In the genomic region with DNA sequence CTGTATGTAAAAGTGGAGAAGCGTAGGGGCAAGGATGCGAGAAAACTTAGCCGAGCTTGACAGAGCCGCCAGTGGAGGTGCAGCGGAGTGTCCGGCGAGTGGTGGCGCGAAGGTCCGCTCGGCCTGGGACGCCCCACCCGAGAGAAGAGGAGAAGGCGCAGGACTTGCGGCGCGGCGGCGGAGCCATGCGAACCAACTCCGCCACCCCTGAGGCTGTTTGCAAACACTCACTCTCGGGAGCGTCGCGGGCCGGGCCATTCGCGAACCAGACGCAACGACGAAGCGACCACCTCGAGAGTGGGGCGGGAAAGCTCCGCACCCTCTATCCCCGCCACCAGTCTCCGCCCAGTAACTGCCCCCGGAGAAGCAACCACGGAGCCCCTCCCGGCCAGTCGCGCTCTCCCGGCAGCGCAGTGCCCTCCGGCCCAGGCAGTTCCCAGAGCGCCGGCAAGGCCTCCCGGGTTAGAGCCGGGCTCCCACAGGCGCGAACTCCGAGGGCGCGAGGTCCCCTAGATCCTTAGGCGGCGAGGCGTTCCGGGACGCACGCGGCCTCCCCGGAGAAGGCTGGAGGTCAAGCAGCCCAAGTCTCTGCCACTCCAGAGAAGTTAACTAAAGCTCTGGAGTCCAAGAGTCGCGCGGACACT, we compare ENCODE assay signal across 10 cellular contexts. TPM values are rescaled to one million over a fixed set of nuclear protein-coding genes. Genes with fewer than 3 reads are reported as not detected.
DNase-seq lines count a peak whose midpoint lies in the region; ATAC-seq and TF ChIP-seq lines count a peak whose summit lies in the region.
"Had no signal": no experiment of that assay in that cellular context is flagged by ENCODE, and none has a peak within 500 bp of the region (broad histone marks: within the 10 kb centered on the region; RNA-seq: fewer than 3 reads in every experiment).

No MANE protein-coding gene starts in this region.

- 25 to 68% methylated on average over 15 to 26 of the region's 65 CpGs for WGBS in gastroesophageal sphincter (ENCODE audit: low coverage in 1 of 2), 2 donors

- DNase-seq in stimulated activated naive CD8-positive, alpha-beta T cell treated with anti-CD3 and anti-CD28 coated beads, Interleukin-15, amount 100 ng/mL, for 72 hours, result no peak
- DNase-seq in stimulated activated naive CD8-positive, alpha-beta T cell treated with anti-CD3 and anti-CD28 coated beads, Interleukin-15, Interleukin-2, amounts not matched to agents 100 U/mL and 50 U/mL, for 24 hours, result no peak
- DNase-seq in DMS53 (lab: John Stamatoyannopoulos, UW) (no peak), DMS 273 treated with DMSO at 0.1 percent for 48 hours (lab: John Stamatoyannopoulos, UW) (no peak)

- H3K36me3 ChIP-seq in gastroesophageal sphincter, result peaks cover 0 to 7% of the 10 kb centered on the region in 2 donors

- H3K27ac Mint-ChIP-seq in stimulated activated naive CD8-positive, alpha-beta T cell treated with anti-CD3 and anti-CD28 coated beads, Interleukin-15, amount 100 ng/mL, for 72 hours, result no peak overlapping the region
- peak overlapping the region; percentile 37 to 89 (median 60) for H3K27ac Mint-ChIP-seq in nephron
- H3K27ac Mint-ChIP-seq: activated T-helper 17 cell treated with anti-CD3 and anti-CD28 coated beads, Interleukin-2, amount 50 U/mL, for 72 hours had no signal

- H3K27me3 ChIP-seq in gastroesophageal sphincter, result peaks cover 27% of the 10 kb centered on the region

- H3K27ac ChIP-seq in gastroesophageal sphincter, result peak overlapping the region in 3 of 4 donors; percentile 9 to 65 (median 56)
- H3K27ac ChIP-seq: A549 had no signal

- H3K9me3 Mint-ChIP-seq in stimulated activated naive CD8-positive, alpha-beta T cell treated with anti-CD3 and anti-CD28 coated beads, Interleukin-15, amount 100 ng/mL, for 72 hours, result no peaks in the 10 kb centered on the region
- H3K9me3 Mint-ChIP-seq in nephron, result no peaks in the 10 kb centered on the region
- H3K9me3 Mint-ChIP-seq: activated T-helper 17 cell treated with anti-CD3 and anti-CD28 coated beads, Interleukin-2, amount 50 U/mL, for 72 hours had no signal

- no peak overlapping the region for H3K4me3 Mint-ChIP-seq in stimulated activated naive CD8-positive, alpha-beta T cell treated with anti-CD3 and anti-CD28 coated beads, Interleukin-15, amount 100 ng/mL, for 72 hours
- H3K4me3 Mint-ChIP-seq in nephron, result peak overlapping the region; percentile 75 to 84 (median 75)
- H3K4me3 Mint-ChIP-seq: activated T-helper 17 cell treated with anti-CD3 and anti-CD28 coated beads, Interleukin-2, amount 50 U/mL, for 72 hours had no signal

- TF ChIP-seq POLR2A in gastroesophageal sphincter (IDR thresholded peaks at IDR 0.05), result no peak

- peaks cover 0 to 11% (median 0%) of the 10 kb centered on the region in 3 donors for H3K4me1 ChIP-seq in gastroesophageal sphincter

- H3K9me3 ChIP-seq in gastroesophageal sphincter, result peaks cover 0 to 9% (median 0%) of the 10 kb centered on the region in 3 donors
- H3K9me3 ChIP-seq: A549 had no signal

- TF ChIP-seq CTCF in gastroesophageal sphincter (IDR thresholded peaks at IDR 0.05) (no peak), nephron (IDR thresholded peaks at IDR 0.05; ENCODE audit: unreplicated experiment in 3 of 3) (no peak)

- ATAC-seq in stimulated activated naive CD8-positive, alpha-beta T cell treated with anti-CD3 and anti-CD28 coated beads, Interleukin-15, amount 100 ng/mL, for 72 hours, result peak; percentile 20
- no peak for ATAC-seq in stimulated activated naive CD8-positive, alpha-beta T cell treated with anti-CD3 and anti-CD28 coated beads, Interleukin-15, Interleukin-2, amounts not matched to agents 100 U/mL and 50 U/mL, for 24 hours
- peak; percentile 43 for ATAC-seq in gastroesophageal sphincter
- no peak for ATAC-seq in GM21381 (IDR thresholded peaks at IDR 0.05; ENCODE audit: unreplicated experiment)
- ATAC-seq in GM21390 (IDR thresholded peaks at IDR 0.05; ENCODE audit: unreplicated experiment), result no peak
- ATAC-seq: A549; activated T-helper 17 cell treated with anti-CD3 and anti-CD28 coated beads, Interleukin-2, amount 50 U/mL, for 72 hours had no signal

- no peaks in the 10 kb centered on the region for H3K4me1 Mint-ChIP-seq in stimulated activated naive CD8-positive, alpha-beta T cell treated with anti-CD3 and anti-CD28 coated beads, Interleukin-15, amount 100 ng/mL, for 72 hours
- peaks cover 37% of the 10 kb centered on the region for H3K4me1 Mint-ChIP-seq in nephron

- peak overlapping the region; percentile 2 to 46 for H3K4me3 ChIP-seq in gastroesophageal sphincter
- H3K4me3 ChIP-seq: A549 had no signal

- H3K27me3 Mint-ChIP-seq in stimulated activated naive CD8-positive, alpha-beta T cell treated with anti-CD3 and anti-CD28 coated beads, Interleukin-15, amount 100 ng/mL, for 72 hours, result no peaks in the 10 kb centered on the region
- peaks cover 72% of the 10 kb centered on the region for H3K27me3 Mint-ChIP-seq in nephron (ENCODE audit: low read depth)
- H3K27me3 Mint-ChIP-seq: activated T-helper 17 cell treated with anti-CD3 and anti-CD28 coated beads, Interleukin-2, amount 50 U/mL, for 72 hours had no signal

- TF ChIP-seq EP300 in gastroesophageal sphincter (IDR thresholded peaks at IDR 0.05), result no peak

- peaks cover 7% of the 10 kb centered on the region for H3K36me3 Mint-ChIP-seq in nephron (ENCODE audit: low read depth)

RNA-seq across cellular contexts. Expression of a gene that starts 2.2 kb away (rescaled TPM):
- 1 to 10 TPM in 1 of 4 donors, under 1 TPM in 3; 0.31 to 2.6 (median 0.68) TPM for total RNA-seq in gastroesophageal sphincter
- total RNA-seq: activated T-helper 17 cell treated with anti-CD3 and anti-CD28 coated beads, Interleukin-2, amount 50 U/mL, for 72 hours had no signal

Comparison
In these comparisons a context has a peak if more than half of its experiments do, and no peak if none do; other contexts are left out.
1. ATAC-seq: peak in stimulated activated naive CD8-positive, alpha-beta T cell treated with anti-CD3 and anti-CD28 coated beads, Interleukin-15, amount 100 ng/mL, for 72 hours (single experiment) and gastroesophageal sphincter (single experiment); none in stimulated activated naive CD8-positive, alpha-beta T cell treated with anti-CD3 and anti-CD28 coated beads, Interleukin-15, Interleukin-2, amounts not matched to agents 100 U/mL and 50 U/mL, for 24 hours (single experiment), GM21381 (single experiment) and GM21390 (single experiment).
2. H3K27ac Mint-ChIP-seq: peak in nephron (3 of 3); none in stimulated activated naive CD8-positive, alpha-beta T cell treated with anti-CD3 and anti-CD28 coated beads, Interleukin-15, amount 100 ng/mL, for 72 hours (0 of 2).
3. H3K4me3 Mint-ChIP-seq: peak in nephron (3 of 3); none in stimulated activated naive CD8-positive, alpha-beta T cell treated with anti-CD3 and anti-CD28 coated beads, Interleukin-15, amount 100 ng/mL, for 72 hours (0 of 2).